Comparison of ENCODE assay signal across 11 cellular contexts in genomic region chr10:132577350-132578005, GRCh38. TPM values are rescaled to one million over a fixed set of nuclear protein-coding genes. Genes with fewer than 3 reads are reported as not detected.
A peak's percentile ranks its signal among the peaks of the same experiment; 100 is the strongest.
DNase-seq lines count a peak whose midpoint lies in the region; ATAC-seq and TF ChIP-seq lines count a peak whose summit lies in the region.
"Had no signal": no experiment of that assay in that cellular context is flagged by ENCODE, and none has a peak within 500 bp of the region (broad histone marks: within the 10 kb centered on the region; RNA-seq: fewer than 3 reads in every experiment).

No MANE protein-coding gene starts in this region.

- H3K4me1 ChIP-seq in thyroid gland = peaks cover 26 to 30% of the 10 kb centered on the region in 2 donors

- H3K36me3 ChIP-seq in brain microvascular endothelial cell (replicated peaks) (no peaks in the 10 kb centered on the region), thyroid gland (no peaks in the 10 kb centered on the region)

- no peaks in the 10 kb centered on the region for H3K9me3 ChIP-seq in thyroid gland

- TF ChIP-seq CTCF in brain microvascular endothelial cell (IDR thresholded peaks at IDR 0.05; ENCODE audit: low read depth, low read length, missing control alignments) (peak; percentile 40), thyroid gland (IDR thresholded peaks at IDR 0.05) (peak in 4 of 6 experiments; percentile 19 to 30 (median 24))

- 80 to 84% methylated on average over 11 to 12 of the region's 16 CpGs for WGBS in thyroid gland, 2 donors

- peak; percentile 80 for TF ChIP-seq RAD21 in Ishikawa (IDR thresholded peaks at IDR 0.05; ENCODE audit: low read depth)

- TF ChIP-seq EP300 in Ishikawa (IDR thresholded peaks at IDR 0.05; ENCODE audit: borderline replicate concordance) = no peak

- ATAC-seq in left lobe of liver = peak; percentile 82
- ATAC-seq: activated CD8-positive, alpha-beta memory T cell treated with anti-CD3 and anti-CD28 coated beads, Interleukin-2, amount 10 ng/mL, durations not matched to agents 7 days and 5 days had no signal

- H3K27me3 ChIP-seq in brain microvascular endothelial cell (replicated peaks) = no peaks in the 10 kb centered on the region
- H3K27me3 ChIP-seq in thyroid gland = no peaks in the 10 kb centered on the region

- DNase-seq in brain microvascular endothelial cell (no peak), left lobe of liver (ENCODE audit: low spot score) (peak; percentile 76), thyroid gland (peak; percentile 42 to 54), HuH-7 (ENCODE audit: low spot score) (no peak), NCI-H1436 (lab: John Stamatoyannopoulos, UW) (no peak), HuH-7.5 (ENCODE audit: low spot score) (no peak)
- no peak for DNase-seq in activated CD4-positive, alpha-beta T cell treated with anti-CD3 and anti-CD28 coated beads, Interleukin-2, amount 50 U/mL, for 4 hours
- DNase-seq: activated CD8-positive, alpha-beta memory T cell treated with anti-CD3 and anti-CD28 coated beads, Interleukin-2, amount 10 ng/mL, durations not matched to agents 7 days and 5 days; NCI-H2029; SIG-M5 had no signal

- TF ChIP-seq POLR2A in thyroid gland (IDR thresholded peaks at IDR 0.05) = no peak

- no peak overlapping the region for H3K27ac ChIP-seq in brain microvascular endothelial cell
- H3K27ac ChIP-seq in thyroid gland = no peak overlapping the region

- intact Hi-C loops in thyroid gland (cut with DNase I) = no loop called here

- in situ Hi-C loops in brain microvascular endothelial cell (cut with HindIII; ENCODE audit: low pct_ligation_motif_present, low sequenced_read_pairs) = no loop called here

- H3K4me3 ChIP-seq in brain microvascular endothelial cell (ENCODE audit: low read depth, low read length) (no peak overlapping the region), thyroid gland (replicated peaks in 1 of 3) (no peak overlapping the region)

TF ChIP-seq in Ishikawa, 13 proteins besides CTCF, POLR2A, EP300 and RAD21:
- TF ChIP-seq FOXM1 (IDR thresholded peaks at IDR 0.05; ENCODE audit: borderline replicate concordance, low read depth) (no peak), MAX (IDR thresholded peaks at IDR 0.05) (no peak), TAF1 (IDR thresholded peaks at IDR 0.05; ENCODE audit: low read depth) (no peak), ZBTB7A (IDR thresholded peaks at IDR 0.05; ENCODE audit: low read depth) (0 out of 2 replicates have a peak, but pooled peaks have one; percentile 36)

RNA-seq across cellular contexts. Expression of gene INPP5A, which starts 39.9 kb away (rescaled TPM):
- 18.3 TPM for total RNA-seq in left lobe of liver
- 10 to 100 TPM; 30.4 to 75.8 (median 41.1) TPM for total RNA-seq in thyroid gland

Comparison
In these comparisons a context has a peak if more than half of its experiments do, and no peak if none do; other contexts are left out.
1. DNase-seq: peak in left lobe of liver (single experiment) and thyroid gland (2 of 2); none in brain microvascular endothelial cell (single experiment), activated CD4-positive, alpha-beta T cell treated with anti-CD3 and anti-CD28 coated beads, Interleukin-2, amount 50 U/mL, for 4 hours (0 of 2), HuH-7 (single experiment), NCI-H1436 (single experiment) and HuH-7.5 (single experiment).